Comparison of ENCODE assay signal across 1 cellular context in the genomic region with DNA sequence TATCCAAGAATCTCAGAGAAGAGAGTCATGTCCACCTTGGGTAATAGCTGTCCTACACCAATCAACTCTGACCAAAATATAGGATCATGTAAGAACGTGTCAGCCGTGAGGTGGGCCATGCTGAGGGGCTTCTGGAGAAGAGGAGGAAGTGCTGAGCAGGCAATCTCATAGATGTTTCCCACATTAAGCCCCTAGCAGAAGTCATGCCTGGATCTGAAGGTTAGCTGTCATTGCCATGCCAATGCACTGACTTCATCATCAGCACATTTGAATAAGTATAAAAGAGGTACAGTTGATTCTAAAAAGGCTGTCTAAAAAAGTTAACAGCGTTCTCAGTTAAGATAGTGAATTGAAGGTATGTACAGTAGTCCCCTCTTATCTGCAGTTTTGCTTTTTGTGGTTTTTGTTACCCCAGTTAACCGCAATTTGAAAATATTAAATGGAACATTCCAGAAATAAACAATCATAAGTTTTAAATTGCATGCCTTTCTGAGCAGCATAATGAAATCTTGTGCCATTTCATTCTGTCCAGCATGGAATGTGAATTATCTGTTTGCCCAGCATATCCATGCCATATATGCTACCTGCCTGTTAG.
TF ChIP-seq lines count a peak whose summit lies in the region.

No MANE protein-coding gene starts in this region.

TF ChIP-seq in A549, 52 proteins besides CTCF, POLR2A, EP300 and RAD21 (continued from another document):
- TF ChIP-seq, protein P1, sequence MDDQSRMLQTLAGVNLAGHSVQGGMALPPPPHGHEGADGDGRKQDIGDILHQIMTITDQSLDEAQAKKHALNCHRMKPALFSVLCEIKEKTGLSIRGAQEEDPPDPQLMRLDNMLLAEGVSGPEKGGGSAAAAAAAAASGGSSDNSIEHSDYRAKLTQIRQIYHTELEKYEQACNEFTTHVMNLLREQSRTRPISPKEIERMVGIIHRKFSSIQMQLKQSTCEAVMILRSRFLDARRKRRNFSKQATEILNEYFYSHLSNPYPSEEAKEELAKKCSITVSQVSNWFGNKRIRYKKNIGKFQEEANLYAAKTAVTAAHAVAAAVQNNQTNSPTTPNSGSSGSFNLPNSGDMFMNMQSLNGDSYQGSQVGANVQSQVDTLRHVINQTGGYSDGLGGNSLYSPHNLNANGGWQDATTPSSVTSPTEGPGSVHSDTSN (IDR thresholded peaks at IDR 0.05), result no peak
